ENCODE assay signal across 6 cellular contexts in the genomic region with DNA sequence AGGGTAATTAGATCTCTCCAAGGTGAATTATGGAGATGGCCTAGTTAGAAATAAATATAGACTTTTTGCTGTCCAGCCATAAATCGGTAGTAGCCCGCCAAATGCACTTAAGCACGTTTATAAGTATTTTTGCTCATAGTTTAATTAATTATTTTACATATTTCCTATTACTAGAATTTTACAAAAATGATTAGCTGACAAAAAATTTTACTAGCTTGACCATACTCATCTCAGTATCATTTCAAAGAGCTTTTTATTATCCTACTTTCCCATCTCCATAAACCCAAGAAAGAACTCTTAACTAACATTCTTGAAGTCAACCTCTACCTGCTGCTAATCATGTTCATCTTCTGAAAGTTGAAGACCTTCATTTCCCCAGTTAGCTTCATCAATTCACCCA.
"Had no signal": no experiment of that assay in that cellular context is flagged by ENCODE, and none has a peak within 500 bp of the region (broad histone marks: within the 10 kb centered on the region; RNA-seq: fewer than 3 reads in every experiment).

No MANE protein-coding gene starts in this region.

- H3K27ac ChIP-seq: HL-60, KMS-11 had no signal

- H3K9ac ChIP-seq: KMS-11 had no signal

- FAIRE-seq: HTR-8/SVneo had no signal

- DNase-seq: IMR-90, KBM-7, KG1 had no signal

- H3K4me2 ChIP-seq: KMS-11 had no signal
